8 cellular contexts compared by ENCODE assay signal in the genomic region with DNA sequence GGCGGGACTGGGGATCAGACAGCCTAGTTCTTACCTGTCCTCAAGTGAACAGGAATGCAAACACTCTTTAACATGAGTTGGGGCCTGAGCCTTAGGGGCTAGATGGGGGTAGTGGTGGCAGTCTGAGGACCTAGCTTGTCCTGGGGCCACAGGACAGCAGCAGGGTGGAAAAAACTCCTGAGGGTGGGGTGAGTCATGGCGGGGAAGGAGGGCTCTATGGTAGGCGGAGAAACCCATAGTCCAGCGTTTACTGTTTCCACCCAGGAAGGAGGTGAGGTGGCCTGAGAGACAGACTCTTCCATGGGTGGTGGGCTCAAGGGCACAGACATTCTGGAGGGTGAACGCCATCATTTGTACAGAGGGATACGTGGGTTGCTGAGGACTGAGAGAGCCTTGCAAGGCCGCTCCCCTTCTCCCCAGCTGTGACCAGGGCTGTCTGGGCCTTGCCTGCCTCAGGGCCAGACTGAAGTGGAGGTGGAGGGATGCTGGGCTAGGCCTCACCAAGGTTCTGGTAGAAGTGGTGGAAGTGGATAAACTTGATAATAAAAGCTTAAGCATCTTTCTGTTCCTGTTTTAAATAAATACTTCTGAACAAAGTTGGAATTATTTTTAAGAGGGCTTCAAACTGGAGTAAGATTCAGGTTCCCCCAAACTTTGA. TPM values are rescaled to one million over a fixed set of nuclear protein-coding genes. Genes with fewer than 3 reads are reported as not detected.
DNase-seq lines count a peak whose midpoint lies in the region; TF ChIP-seq lines count a peak whose summit lies in the region.

No MANE protein-coding gene starts in this region.

- H3K27me3 ChIP-seq in BLaER1 (no peaks in the 10 kb centered on the region), KMS-11 (ENCODE audit: insufficient read depth, low read depth) (no peaks in the 10 kb centered on the region)

- TF ChIP-seq CTCF in KMS-11 (conservative IDR thresholded peaks at IDR 0.05; ENCODE audit: low read depth, low read length), result no peak
- no peak for TF ChIP-seq CTCF in MCF 10A (IDR thresholded peaks at IDR 0.05; ENCODE audit: unreplicated experiment)
- no peak for TF ChIP-seq CTCF in nephron progenitor cell (IDR thresholded peaks at IDR 0.05)
- no peak for TF ChIP-seq CTCF in GM10248 (IDR thresholded peaks at IDR 0.05; ENCODE audit: control extremely low read depth, extremely low read depth, low read depth, missing control alignments)

- H3K36me3 ChIP-seq in BLaER1, result no peaks in the 10 kb centered on the region
- H3K36me3 ChIP-seq in KMS-11 (ENCODE audit: insufficient read depth), result no peaks in the 10 kb centered on the region

- H3K9me3 Mint-ChIP-seq in MCF 10A (ENCODE audit: unreplicated experiment) (no peaks in the 10 kb centered on the region), nephron progenitor cell (no peaks in the 10 kb centered on the region)

- BruUV-seq in MCF 10A (replicated peaks; lab: Mats Ljungman, UMichigan), result no TSS peak

- H3K4me1 Mint-ChIP-seq in MCF 10A (ENCODE audit: insufficient read depth, unreplicated experiment), result peaks cover 21% of the 10 kb centered on the region
- peaks cover 27% of the 10 kb centered on the region for H3K4me1 Mint-ChIP-seq in nephron progenitor cell

- no peaks in the 10 kb centered on the region for H3K36me3 Mint-ChIP-seq in MCF 10A (ENCODE audit: insufficient read depth, unreplicated experiment)
- no peaks in the 10 kb centered on the region for H3K36me3 Mint-ChIP-seq in nephron progenitor cell (ENCODE audit: low read depth)

- H3K27ac ChIP-seq in BLaER1, result peak overlapping the region; percentile 65
- H3K27ac ChIP-seq in KMS-11, result no peak overlapping the region

- H3K9ac ChIP-seq in BLaER1 (peak overlapping the region; percentile 53; the same call in 1 of the 2 replicates), KMS-11 (peak overlapping the region; percentile 37; the same call in 1 of the 2 replicates)

- POLR2A ChIA-PET in MCF 10A (lab: Yijun Ruan, JAX) (interaction anchor here (0.6 to 2.6 kb wide), 17 partner anchors 12 to 1659 kb away, joined by 3 to 28 read pairs (median 4); partner anchors contain the start of genes CLTB, FAF2 and RNF44), GM10248 (lab: Yijun Ruan, JAX) (no interaction called here)

- peak overlapping the region; percentile 83; the same call in 1 of the 2 replicates for H3K4me3 ChIP-seq in BLaER1
- H3K4me3 ChIP-seq in KMS-11 (IDR thresholded peaks at IDR 0.05; ENCODE audit: insufficient read depth, low read depth, low read length), result no peak overlapping the region

- H3K4me2 ChIP-seq in BLaER1 (peak overlapping the region; percentile 99), KMS-11 (peak overlapping the region; percentile 61; the same call in 1 of the 2 replicates)

- H2AFZ ChIP-seq in KMS-11 (ENCODE audit: low read depth), result peak overlapping the region; percentile 77

- DNase-seq in MCF 10A (ENCODE audit: unreplicated experiment), result no peak
- no peak for DNase-seq in nephron progenitor cell
- DNase-seq in Ammon's horn (ENCODE audit: low spot score), result no peak
- no peak for DNase-seq in GM10248 (ENCODE audit: extremely low spot score)
- no peak for DNase-seq in NK-92 treated with Interleukin-12 subunit alpha and Interleukin-12 subunit beta, amount 100 ng/mL, for 24 hours (lab: John Stamatoyannopoulos, UW)
- no peak for DNase-seq in iPS-NIHi7 (ENCODE audit: extremely low spot score)

- H3K4me3 Mint-ChIP-seq in MCF 10A (ENCODE audit: unreplicated experiment), result peak overlapping the region; percentile 80
- peak overlapping the region; percentile 24 for H3K4me3 Mint-ChIP-seq in nephron progenitor cell

- H3K9me3 ChIP-seq in BLaER1, result no peaks in the 10 kb centered on the region

- no peaks in the 10 kb centered on the region for H3K27me3 Mint-ChIP-seq in MCF 10A (ENCODE audit: insufficient read depth, unreplicated experiment)
- peaks cover 6% of the 10 kb centered on the region for H3K27me3 Mint-ChIP-seq in nephron progenitor cell (ENCODE audit: low read depth, poor library complexity)

- H4K20me1 ChIP-seq in BLaER1 (peaks cover 30% of the 10 kb centered on the region), KMS-11 (ENCODE audit: insufficient read depth) (no peaks in the 10 kb centered on the region)

- H3K4me1 ChIP-seq in BLaER1 (peaks cover 66% of the 10 kb centered on the region), KMS-11 (ENCODE audit: low read depth, poor library complexity, severe bottlenecking) (peaks cover 15% of the 10 kb centered on the region)

- CTCF ChIA-PET in MCF 10A (lab: Yijun Ruan, JAX), result interaction anchor here (0.7 to 9.4 kb wide), 15 partner anchors 12 to 108 kb away, joined by 3 to 122 read pairs (median 4); partner anchors contain the start of genes EIF4E1B and SNCB
- CTCF ChIA-PET in GM10248 (lab: Yijun Ruan, JAX), result interaction anchor here (0.8 to 10.1 kb wide), 7 partner anchors 13 to 426 kb away, joined by 3 to 140 read pairs (median 5); partner anchors contain the start of genes CLTB, EIF4E1B and SNCB

- H3K27ac Mint-ChIP-seq in MCF 10A (ENCODE audit: low read depth, unreplicated experiment), result peak overlapping the region; percentile 76
- H3K27ac Mint-ChIP-seq in nephron progenitor cell, result no peak overlapping the region

- no peaks in the 10 kb centered on the region for H3K79me2 ChIP-seq in KMS-11 (ENCODE audit: insufficient read depth, low read depth)

- intact Hi-C loops in MCF 10A (cut with micrococcal nuclease), result loop anchor here (5.0 kb wide), 1 partner anchor 89 kb away; no protein-coding TSS in a partner anchor

RNA-seq across cellular contexts. Expression of gene TSPAN17, which starts 1.1 kb away (rescaled TPM):
- total RNA-seq in MCF 10A (2022), result 36.7 and 47.5 TPM in 2 replicates

RNA-seq across cellular contexts. Expression of gene EIF4E1B, which starts 15.7 kb away (rescaled TPM):
- total RNA-seq in MCF 10A (2022), result not detected in 2 replicates

RNA-seq across cellular contexts. Expression of gene SNCB, which starts 15.8 kb away (rescaled TPM):
- total RNA-seq in MCF 10A (2022), result not detected in 2 replicates

RNA-seq across cellular contexts. Expression of gene GPRIN1, which starts 36.2 kb away (rescaled TPM):
- total RNA-seq in MCF 10A (2022), result 3.0 and 3.7 TPM in 2 replicates
